20 cellular contexts compared by ENCODE assay signal in the genomic region with DNA sequence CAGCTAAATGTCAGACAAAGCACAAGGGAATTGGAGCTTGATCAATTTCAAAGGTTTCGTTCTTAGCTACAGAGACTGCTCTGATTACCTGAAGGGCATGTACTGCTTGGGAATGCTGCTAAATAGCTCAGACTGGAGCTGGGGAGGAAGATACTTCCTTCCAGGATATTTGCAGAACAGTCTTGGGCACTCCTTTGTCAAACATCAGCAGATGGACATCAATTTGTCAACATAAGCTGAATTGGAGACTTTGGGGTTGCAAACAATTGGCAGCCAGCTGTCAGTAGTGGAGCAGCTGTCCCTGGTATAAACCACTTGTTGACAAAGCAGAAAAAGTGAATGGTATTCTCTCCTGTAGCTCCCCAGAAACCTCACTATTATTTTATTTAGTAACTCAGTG.
DNase-seq lines count a peak whose midpoint lies in the region; ATAC-seq lines count a peak whose summit lies in the region.
"Had no signal": no experiment of that assay in that cellular context is flagged by ENCODE, and none has a peak within 500 bp of the region (broad histone marks: within the 10 kb centered on the region; RNA-seq: fewer than 3 reads in every experiment).

No MANE protein-coding gene starts in this region.

- H3K36me3 Mint-ChIP-seq in activated naive CD4-positive, alpha-beta T cell treated with anti-CD3 and anti-CD28 coated beads for 36 hours (ENCODE audit: low read depth), result no peaks in the 10 kb centered on the region
- H3K36me3 Mint-ChIP-seq: activated CD4-positive, alpha-beta memory T cell treated with anti-CD3 and anti-CD28 coated beads for 36 hours; mesothelial cell of epicardium had no signal

- H3K27ac Mint-ChIP-seq in activated naive CD4-positive, alpha-beta T cell treated with anti-CD3 and anti-CD28 coated beads for 36 hours, result no peak overlapping the region
- H3K27ac Mint-ChIP-seq: activated CD4-positive, alpha-beta memory T cell treated with anti-CD3 and anti-CD28 coated beads for 36 hours; activated naive CD8-positive, alpha-beta T cell treated with anti-CD3 and anti-CD28 coated beads, Interleukin-2, amount 50 U/mL, for 24 hours; H9; mesothelial cell of epicardium had no signal

- ATAC-seq in left colon (peak; percentile 84), GM21737 (IDR thresholded peaks at IDR 0.05; ENCODE audit: unreplicated experiment) (no peak)
- ATAC-seq: activated naive CD8-positive, alpha-beta T cell treated with anti-CD3 and anti-CD28 coated beads, Interleukin-2, amount 50 U/mL, for 24 hours; Panc1 had no signal

- H3K4me1 Mint-ChIP-seq in activated naive CD4-positive, alpha-beta T cell treated with anti-CD3 and anti-CD28 coated beads for 36 hours (ENCODE audit: low read depth), result no peaks in the 10 kb centered on the region
- H3K4me1 Mint-ChIP-seq: activated naive CD8-positive, alpha-beta T cell treated with anti-CD3 and anti-CD28 coated beads, Interleukin-2, amount 50 U/mL, for 24 hours; H9; mesothelial cell of epicardium had no signal

- H3K27me3 Mint-ChIP-seq in activated naive CD4-positive, alpha-beta T cell treated with anti-CD3 and anti-CD28 coated beads for 36 hours (ENCODE audit: low read depth), result no peaks in the 10 kb centered on the region
- H3K27me3 Mint-ChIP-seq: activated CD4-positive, alpha-beta memory T cell treated with anti-CD3 and anti-CD28 coated beads for 36 hours; activated naive CD8-positive, alpha-beta T cell treated with anti-CD3 and anti-CD28 coated beads, Interleukin-2, amount 50 U/mL, for 24 hours had no signal

- no peak overlapping the region for H3K4me3 Mint-ChIP-seq in activated naive CD4-positive, alpha-beta T cell treated with anti-CD3 and anti-CD28 coated beads for 36 hours
- H3K4me3 Mint-ChIP-seq: activated CD4-positive, alpha-beta memory T cell treated with anti-CD3 and anti-CD28 coated beads for 36 hours; activated naive CD8-positive, alpha-beta T cell treated with anti-CD3 and anti-CD28 coated beads, Interleukin-2, amount 50 U/mL, for 24 hours; H9; mesothelial cell of epicardium had no signal

- intact Hi-C loops in left colon (cut with DNase I, micrococcal nuclease), result no loop called here
- intact Hi-C loops in activated naive CD4-positive, alpha-beta T cell treated with anti-CD3 and anti-CD28 coated beads for 36 hours (cut with micrococcal nuclease), result no loop called here

- CTCF ChIA-PET in activated naive CD4-positive, alpha-beta T cell treated with anti-CD3 and anti-CD28 coated beads for 36 hours (lab: Charles Lee), result interaction anchor here (0.6 to 1.0 kb wide), 2 partner anchors 10 to 1329 kb away, joined by 3 to 4 read pairs; no protein-coding TSS in a partner anchor

- peak; percentile 21 for DNase-seq in Ammon's horn (ENCODE audit: low spot score)
- peak; percentile 9 for DNase-seq in DMS153 treated with DMSO at 0.1 percent for 48 hours (lab: John Stamatoyannopoulos, UW; ENCODE audit: unreplicated experiment)
- DNase-seq in NCI-H748 (lab: John Stamatoyannopoulos, UW; ENCODE audit: unreplicated experiment), result peak; percentile 86
- DNase-seq in left colon, result peak; percentile 43 to 57
- DNase-seq in activated gamma-delta T cell treated with Interleukin-2 at 50 U/mL for 16 hours, result no peak
- no peak for DNase-seq in kidney glomerular epithelial cell (lab: John Stamatoyannopoulos, UW)
- DNase-seq in activated naive CD4-positive, alpha-beta T cell treated with anti-CD3 and anti-CD28 coated beads for 36 hours, result no peak
- DNase-seq: activated CD4-positive, alpha-beta memory T cell treated with anti-CD3 and anti-CD28 coated beads for 36 hours; activated naive CD8-positive, alpha-beta T cell treated with anti-CD3 and anti-CD28 coated beads, Interleukin-2, amount 50 U/mL, for 24 hours; caudate nucleus; effector CD4-positive, alpha-beta T cell; H9; kidney; MM.1S; NCI-H446; sigmoid colon; stimulated activated CD4-positive, alpha-beta T cell treated with anti-CD3 and anti-CD28 coated beads, Interleukin-4, amount 100 ng/mL, for 1 hour had no signal

- no peaks in the 10 kb centered on the region for H3K9me3 Mint-ChIP-seq in activated naive CD4-positive, alpha-beta T cell treated with anti-CD3 and anti-CD28 coated beads for 36 hours
- H3K9me3 Mint-ChIP-seq: activated CD4-positive, alpha-beta memory T cell treated with anti-CD3 and anti-CD28 coated beads for 36 hours; activated naive CD8-positive, alpha-beta T cell treated with anti-CD3 and anti-CD28 coated beads, Interleukin-2, amount 50 U/mL, for 24 hours; H9; mesothelial cell of epicardium had no signal

Comparison
In these comparisons a context has a peak if more than half of its experiments do, and no peak if none do; other contexts are left out.
1. DNase-seq: peak in Ammon's horn (single experiment), DMS153 treated with DMSO at 0.1 percent for 48 hours (single experiment), NCI-H748 (single experiment) and left colon (2 of 2); none in activated gamma-delta T cell treated with Interleukin-2 at 50 U/mL for 16 hours (single experiment), kidney glomerular epithelial cell (single experiment) and activated naive CD4-positive, alpha-beta T cell treated with anti-CD3 and anti-CD28 coated beads for 36 hours (single experiment).